Comparison of ENCODE assay signal across 1 cellular context in genomic region chr17:45052052-45052772, GRCh38.
TF ChIP-seq lines count a peak whose summit lies in the region.

No MANE protein-coding gene starts in this region.

TF ChIP-seq in GM12878, 131 proteins besides CTCF, POLR2A, EP300 and RAD21 (continued from another document):
- 0 out of 2 replicates have a peak, but pooled peaks have one; percentile 15 for TF ChIP-seq RELB (IDR thresholded peaks at IDR 0.05; ENCODE audit: low read depth)
- peak; percentile 50 for TF ChIP-seq RUNX3 (IDR thresholded peaks at IDR 0.05; ENCODE audit: low read length)
- TF ChIP-seq PBX3 (IDR thresholded peaks at IDR 0.05; ENCODE audit: insufficient replicate concordance, low read depth, low read length), result no peak
- TF ChIP-seq IKZF1 (conservative IDR thresholded peaks at IDR 0.05), result peak; percentile 38; the same call in 1 of the 2 replicates
- peak; percentile 21; the same call in 1 of the 2 replicates for TF ChIP-seq RAD51 (IDR thresholded peaks at IDR 0.05)
- TF ChIP-seq EED (IDR thresholded peaks at IDR 0.05; ENCODE audit: low read depth), result 0 out of 2 replicates have a peak, but pooled peaks have one; percentile 21
- TF ChIP-seq CHD2 (IDR thresholded peaks at IDR 0.05; ENCODE audit: borderline replicate concordance, low read depth, low read length), result no peak
- TF ChIP-seq POLR2AphosphoS5 (IDR thresholded peaks at IDR 0.05; ENCODE audit: low read length), result peak; percentile 27; the same call in 1 of the 2 replicates
